12 cellular contexts compared by ENCODE assay signal in genomic region chr16:74169687-74170522, GRCh38.
DNase-seq lines count a peak whose midpoint lies in the region; ATAC-seq and TF ChIP-seq lines count a peak whose summit lies in the region.
"Had no signal": no experiment of that assay in that cellular context is flagged by ENCODE, and none has a peak within 500 bp of the region (broad histone marks: within the 10 kb centered on the region; RNA-seq: fewer than 3 reads in every experiment).

No MANE protein-coding gene starts in this region.

- no peak overlapping the region for H3K27ac Mint-ChIP-seq in activated T-helper 17 cell treated with anti-CD3 and anti-CD28 coated beads, Interleukin-2, amount 50 U/mL, for 72 hours
- H3K27ac Mint-ChIP-seq: activated T-helper 2 cell treated with anti-CD3 and anti-CD28 coated beads, Interferon-gamma antibody, Interleukin-2, Interleukin-4, amounts not matched to agents 10 μg/mL and 5 μg/mL and 100 μg/mL, durations not matched to agents 14 hours and 24 hours and 36 hours had no signal

- ATAC-seq in activated T-helper 17 cell treated with anti-CD3 and anti-CD28 coated beads, Interleukin-2, amount 50 U/mL, for 72 hours (replicated peaks) = no peak

- no peaks in the 10 kb centered on the region for H3K9me3 Mint-ChIP-seq in activated T-helper 17 cell treated with anti-CD3 and anti-CD28 coated beads, Interleukin-2, amount 50 U/mL, for 72 hours
- H3K9me3 Mint-ChIP-seq: activated T-helper 2 cell treated with anti-CD3 and anti-CD28 coated beads, Interferon-gamma antibody, Interleukin-2, Interleukin-4, amounts not matched to agents 10 μg/mL and 5 μg/mL and 100 μg/mL, durations not matched to agents 14 hours and 24 hours and 36 hours had no signal

- intact Hi-C loops in A673 (cut with micrococcal nuclease; ENCODE audit: unreplicated experiment) = no loop called here

- H3K9me3 ChIP-seq in A673 (ENCODE audit: low read depth, low read length, poor library complexity, severe bottlenecking) = no peaks in the 10 kb centered on the region
- H3K9me3 ChIP-seq: tibial nerve had no signal

- no peaks in the 10 kb centered on the region for H3K4me1 Mint-ChIP-seq in activated T-helper 17 cell treated with anti-CD3 and anti-CD28 coated beads, Interleukin-2, amount 50 U/mL, for 72 hours

- no peaks in the 10 kb centered on the region for H3K36me3 Mint-ChIP-seq in activated T-helper 17 cell treated with anti-CD3 and anti-CD28 coated beads, Interleukin-2, amount 50 U/mL, for 72 hours (ENCODE audit: low read depth)

- no peak overlapping the region for H3K27ac ChIP-seq in A673 (ENCODE audit: low read depth, low read length, poor library complexity, severe bottlenecking)
- H3K27ac ChIP-seq: tibial nerve had no signal

- peaks cover 20% of the 10 kb centered on the region for H3K4me1 ChIP-seq in A673 (ENCODE audit: insufficient read depth, low read length, poor library complexity, severe bottlenecking)
- H3K4me1 ChIP-seq: tibial nerve had no signal

- H3K27me3 ChIP-seq in A673 (replicated peaks; ENCODE audit: insufficient read depth, low read depth, low read length, poor library complexity) = no peaks in the 10 kb centered on the region
- H3K27me3 ChIP-seq: tibial nerve had no signal

- CTCF ChIA-PET in A673 (lab: Charles Lee) = no interaction called here

- H3K4me3 ChIP-seq in A673 (ENCODE audit: low read depth, low read length, poor library complexity, severe bottlenecking) = no peak overlapping the region

- H3K36me3 ChIP-seq in A673 (ENCODE audit: insufficient read depth, low read length, poor library complexity, severe bottlenecking) = no peaks in the 10 kb centered on the region
- H3K36me3 ChIP-seq: tibial nerve had no signal

- no peak for TF ChIP-seq CTCF in A673 (conservative IDR thresholded peaks at IDR 0.05; ENCODE audit: low read depth, low read length)

- H3K4me3 Mint-ChIP-seq in activated T-helper 17 cell treated with anti-CD3 and anti-CD28 coated beads, Interleukin-2, amount 50 U/mL, for 72 hours = no peak overlapping the region

- no peaks in the 10 kb centered on the region for H3K27me3 Mint-ChIP-seq in activated T-helper 17 cell treated with anti-CD3 and anti-CD28 coated beads, Interleukin-2, amount 50 U/mL, for 72 hours

- DNase-seq in A673 (ENCODE audit: low spot score) (peak; percentile 18), HS-5 (ENCODE audit: low read depth) (peak; percentile 2), epidermal melanocyte (ENCODE audit: insufficient read length, low spot score) (peak; percentile 16), non-pigmented ciliary epithelial cell (ENCODE audit: low read depth) (peak; percentile 15), NCI-H1417 treated with DMSO at 0.1 percent for 48 hours (lab: John Stamatoyannopoulos, UW) (no peak), glomerular visceral epithelial cell (ENCODE audit: extremely low spot score) (no peak)
- no peak for DNase-seq in activated CD4-positive, alpha-beta T cell treated with anti-CD3 and anti-CD28 coated beads, Interleukin-2, amount 50 U/mL, for 4 hours
- DNase-seq: effector CD8-positive, alpha-beta T cell; stimulated activated CD4-positive, alpha-beta T cell treated with anti-CD3 and anti-CD28 coated beads, Interleukin-1b, Interleukin-23, amount 100 ng/mL, for 48 hours had no signal

- BruUV-seq in A673 (replicated peaks; lab: Mats Ljungman, UMichigan) = no TSS peak

- POLR2A ChIA-PET in A673 (lab: Charles Lee; ENCODE audit: low non-redundant PET) = no interaction called here

Comparison
In these comparisons a context has a peak if more than half of its experiments do, and no peak if none do; other contexts are left out.
1. DNase-seq: peak in A673 (single experiment), HS-5 (single experiment), epidermal melanocyte (single experiment) and non-pigmented ciliary epithelial cell (single experiment); none in activated CD4-positive, alpha-beta T cell treated with anti-CD3 and anti-CD28 coated beads, Interleukin-2, amount 50 U/mL, for 4 hours (0 of 2), NCI-H1417 treated with DMSO at 0.1 percent for 48 hours (single experiment) and glomerular visceral epithelial cell (single experiment).